ENCODE assay signal across 1 cellular context in the genomic region with DNA sequence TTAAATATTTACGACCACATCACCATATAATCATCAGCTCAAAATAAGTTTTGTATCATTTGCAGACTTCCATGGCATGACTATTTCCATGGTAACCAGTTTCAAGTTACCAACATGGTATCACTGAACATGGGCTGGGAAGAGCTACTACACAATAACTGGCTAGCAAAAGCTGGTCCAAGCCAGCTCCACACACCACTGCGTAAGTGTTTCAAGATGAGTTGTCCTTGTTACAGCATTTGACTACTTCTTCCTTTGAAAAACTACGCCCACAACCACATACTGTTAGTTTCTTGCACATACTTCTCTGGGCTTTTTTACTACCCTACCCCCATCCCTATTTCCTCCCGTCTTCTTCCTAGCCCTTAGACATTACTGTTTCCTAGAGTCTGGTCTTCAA.
TF ChIP-seq lines count a peak whose summit lies in the region.

No MANE protein-coding gene starts in this region.

TF ChIP-seq in GM12878, 131 proteins besides CTCF, POLR2A, EP300 and RAD21 (continued from another document and continues in another):
- TF ChIP-seq CREM (IDR thresholded peaks at IDR 0.05; ENCODE audit: low read depth) (peak; percentile 43; the same call in 1 of the 2 replicates), TCF12 (IDR thresholded peaks at IDR 0.05; ENCODE audit: low read depth, low read length) (no peak), NR2C1 (IDR thresholded peaks at IDR 0.05) (no peak), TARDBP (IDR thresholded peaks at IDR 0.05; ENCODE audit: borderline replicate concordance) (no peak), LARP7 (IDR thresholded peaks at IDR 0.05) (no peak), BCL11A (IDR thresholded peaks at IDR 0.05; ENCODE audit: low read depth, low read length) (peak; percentile 59), RB1 (IDR thresholded peaks at IDR 0.05; ENCODE audit: borderline replicate concordance) (no peak), RFX5 (IDR thresholded peaks at IDR 0.05; ENCODE audit: low read depth, low read length) (no peak), CREB1 (IDR thresholded peaks at IDR 0.05; ENCODE audit: low read depth) (peak; percentile 71; the same call in 1 of the 2 replicates), WRNIP1 (IDR thresholded peaks at IDR 0.05; ENCODE audit: borderline replicate concordance, low read depth, low read length) (no peak), SUPT20H (IDR thresholded peaks at IDR 0.05; ENCODE audit: borderline replicate concordance, control insufficient read depth, low read depth, low read length) (no peak), MTA2 (IDR thresholded peaks at IDR 0.05; ENCODE audit: low read depth) (peak; percentile 70; the same call in 1 of the 2 replicates), BRCA1 (IDR thresholded peaks at IDR 0.05; ENCODE audit: low read depth, low read length) (no peak), EGR1 (IDR thresholded peaks at IDR 0.05; ENCODE audit: borderline replicate concordance in 1 of 2, low read depth in 2 of 2, low read length in 2 of 2) (no peak), KAT2A (conservative IDR thresholded peaks at IDR 0.05; ENCODE audit: control insufficient read depth, low read depth, low read length) (no peak), ESRRA (IDR thresholded peaks at IDR 0.05; ENCODE audit: low read length) (no peak), TBL1XR1 (IDR thresholded peaks at IDR 0.05; ENCODE audit: low read depth, low read length) (peak; percentile 48; the same call in 1 of the 2 replicates), FOS (IDR thresholded peaks at IDR 0.05; ENCODE audit: borderline replicate concordance, extremely low read depth, insufficient read length) (no peak), ZNF274 (IDR thresholded peaks at IDR 0.05; ENCODE audit: insufficient read depth, insufficient read length) (no peak), SMAD1 (IDR thresholded peaks at IDR 0.05; ENCODE audit: low read depth, partially characterized antibody) (no peak), MXI1 (IDR thresholded peaks at IDR 0.05; ENCODE audit: low read depth, low read length) (no peak), ZNF622 (IDR thresholded peaks at IDR 0.05) (no peak), ASH2L (IDR thresholded peaks at IDR 0.05; ENCODE audit: borderline replicate concordance, low read depth) (no peak), NR2C2 (IDR thresholded peaks at IDR 0.05; ENCODE audit: borderline replicate concordance, control insufficient read depth, insufficient read length, low read depth) (no peak), ETV6 (conservative IDR thresholded peaks at IDR 0.05 in 1 of 2, IDR thresholded peaks at IDR 0.05 in 1 of 2; ENCODE audit: borderline replicate concordance in 1 of 2, low read depth in 1 of 2) (peak in 1 of 2 experiments; percentile 89; a peak in 2 of 4 replicates), ATF7 (IDR thresholded peaks at IDR 0.05; ENCODE audit: low read depth) (peak; percentile 85), SIN3A (IDR thresholded peaks at IDR 0.05; ENCODE audit: low read depth, low read length) (no peak)
- TF ChIP-seq, protein P1, sequence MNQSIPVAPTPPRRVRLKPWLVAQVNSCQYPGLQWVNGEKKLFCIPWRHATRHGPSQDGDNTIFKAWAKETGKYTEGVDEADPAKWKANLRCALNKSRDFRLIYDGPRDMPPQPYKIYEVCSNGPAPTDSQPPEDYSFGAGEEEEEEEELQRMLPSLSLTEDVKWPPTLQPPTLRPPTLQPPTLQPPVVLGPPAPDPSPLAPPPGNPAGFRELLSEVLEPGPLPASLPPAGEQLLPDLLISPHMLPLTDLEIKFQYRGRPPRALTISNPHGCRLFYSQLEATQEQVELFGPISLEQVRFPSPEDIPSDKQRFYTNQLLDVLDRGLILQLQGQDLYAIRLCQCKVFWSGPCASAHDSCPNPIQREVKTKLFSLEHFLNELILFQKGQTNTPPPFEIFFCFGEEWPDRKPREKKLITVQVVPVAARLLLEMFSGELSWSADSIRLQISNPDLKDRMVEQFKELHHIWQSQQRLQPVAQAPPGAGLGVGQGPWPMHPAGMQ (IDR thresholded peaks at IDR 0.05; ENCODE audit: borderline replicate concordance): no peak
- TF ChIP-seq, protein P2, sequence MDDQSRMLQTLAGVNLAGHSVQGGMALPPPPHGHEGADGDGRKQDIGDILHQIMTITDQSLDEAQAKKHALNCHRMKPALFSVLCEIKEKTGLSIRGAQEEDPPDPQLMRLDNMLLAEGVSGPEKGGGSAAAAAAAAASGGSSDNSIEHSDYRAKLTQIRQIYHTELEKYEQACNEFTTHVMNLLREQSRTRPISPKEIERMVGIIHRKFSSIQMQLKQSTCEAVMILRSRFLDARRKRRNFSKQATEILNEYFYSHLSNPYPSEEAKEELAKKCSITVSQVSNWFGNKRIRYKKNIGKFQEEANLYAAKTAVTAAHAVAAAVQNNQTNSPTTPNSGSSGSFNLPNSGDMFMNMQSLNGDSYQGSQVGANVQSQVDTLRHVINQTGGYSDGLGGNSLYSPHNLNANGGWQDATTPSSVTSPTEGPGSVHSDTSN (IDR thresholded peaks at IDR 0.05; ENCODE audit: insufficient replicate concordance, low read depth, low read length): no peak
- TF ChIP-seq, protein P3, sequence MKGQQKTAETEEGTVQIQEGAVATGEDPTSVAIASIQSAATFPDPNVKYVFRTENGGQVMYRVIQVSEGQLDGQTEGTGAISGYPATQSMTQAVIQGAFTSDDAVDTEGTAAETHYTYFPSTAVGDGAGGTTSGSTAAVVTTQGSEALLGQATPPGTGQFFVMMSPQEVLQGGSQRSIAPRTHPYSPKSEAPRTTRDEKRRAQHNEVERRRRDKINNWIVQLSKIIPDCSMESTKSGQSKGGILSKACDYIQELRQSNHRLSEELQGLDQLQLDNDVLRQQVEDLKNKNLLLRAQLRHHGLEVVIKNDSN (IDR thresholded peaks at IDR 0.05; ENCODE audit: borderline replicate concordance, extremely low read length, insufficient read depth, low read depth, low read length): no peak
- TF ChIP-seq, protein P4, sequence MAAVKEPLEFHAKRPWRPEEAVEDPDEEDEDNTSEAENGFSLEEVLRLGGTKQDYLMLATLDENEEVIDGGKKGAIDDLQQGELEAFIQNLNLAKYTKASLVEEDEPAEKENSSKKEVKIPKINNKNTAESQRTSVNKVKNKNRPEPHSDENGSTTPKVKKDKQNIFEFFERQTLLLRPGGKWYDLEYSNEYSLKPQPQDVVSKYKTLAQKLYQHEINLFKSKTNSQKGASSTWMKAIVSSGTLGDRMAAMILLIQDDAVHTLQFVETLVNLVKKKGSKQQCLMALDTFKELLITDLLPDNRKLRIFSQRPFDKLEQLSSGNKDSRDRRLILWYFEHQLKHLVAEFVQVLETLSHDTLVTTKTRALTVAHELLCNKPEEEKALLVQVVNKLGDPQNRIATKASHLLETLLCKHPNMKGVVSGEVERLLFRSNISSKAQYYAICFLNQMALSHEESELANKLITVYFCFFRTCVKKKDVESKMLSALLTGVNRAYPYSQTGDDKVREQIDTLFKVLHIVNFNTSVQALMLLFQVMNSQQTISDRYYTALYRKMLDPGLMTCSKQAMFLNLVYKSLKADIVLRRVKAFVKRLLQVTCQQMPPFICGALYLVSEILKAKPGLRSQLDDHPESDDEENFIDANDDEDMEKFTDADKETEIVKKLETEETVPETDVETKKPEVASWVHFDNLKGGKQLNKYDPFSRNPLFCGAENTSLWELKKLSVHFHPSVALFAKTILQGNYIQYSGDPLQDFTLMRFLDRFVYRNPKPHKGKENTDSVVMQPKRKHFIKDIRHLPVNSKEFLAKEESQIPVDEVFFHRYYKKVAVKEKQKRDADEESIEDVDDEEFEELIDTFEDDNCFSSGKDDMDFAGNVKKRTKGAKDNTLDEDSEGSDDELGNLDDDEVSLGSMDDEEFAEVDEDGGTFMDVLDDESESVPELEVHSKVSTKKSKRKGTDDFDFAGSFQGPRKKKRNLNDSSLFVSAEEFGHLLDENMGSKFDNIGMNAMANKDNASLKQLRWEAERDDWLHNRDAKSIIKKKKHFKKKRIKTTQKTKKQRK (IDR thresholded peaks at IDR 0.05; ENCODE audit: low read depth, low read length): no peak
- TF ChIP-seq, protein P5, sequence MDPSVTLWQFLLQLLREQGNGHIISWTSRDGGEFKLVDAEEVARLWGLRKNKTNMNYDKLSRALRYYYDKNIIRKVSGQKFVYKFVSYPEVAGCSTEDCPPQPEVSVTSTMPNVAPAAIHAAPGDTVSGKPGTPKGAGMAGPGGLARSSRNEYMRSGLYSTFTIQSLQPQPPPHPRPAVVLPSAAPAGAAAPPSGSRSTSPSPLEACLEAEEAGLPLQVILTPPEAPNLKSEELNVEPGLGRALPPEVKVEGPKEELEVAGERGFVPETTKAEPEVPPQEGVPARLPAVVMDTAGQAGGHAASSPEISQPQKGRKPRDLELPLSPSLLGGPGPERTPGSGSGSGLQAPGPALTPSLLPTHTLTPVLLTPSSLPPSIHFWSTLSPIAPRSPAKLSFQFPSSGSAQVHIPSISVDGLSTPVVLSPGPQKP (IDR thresholded peaks at IDR 0.05; ENCODE audit: low read depth, low read length): no peak
- TF ChIP-seq, protein P6, sequence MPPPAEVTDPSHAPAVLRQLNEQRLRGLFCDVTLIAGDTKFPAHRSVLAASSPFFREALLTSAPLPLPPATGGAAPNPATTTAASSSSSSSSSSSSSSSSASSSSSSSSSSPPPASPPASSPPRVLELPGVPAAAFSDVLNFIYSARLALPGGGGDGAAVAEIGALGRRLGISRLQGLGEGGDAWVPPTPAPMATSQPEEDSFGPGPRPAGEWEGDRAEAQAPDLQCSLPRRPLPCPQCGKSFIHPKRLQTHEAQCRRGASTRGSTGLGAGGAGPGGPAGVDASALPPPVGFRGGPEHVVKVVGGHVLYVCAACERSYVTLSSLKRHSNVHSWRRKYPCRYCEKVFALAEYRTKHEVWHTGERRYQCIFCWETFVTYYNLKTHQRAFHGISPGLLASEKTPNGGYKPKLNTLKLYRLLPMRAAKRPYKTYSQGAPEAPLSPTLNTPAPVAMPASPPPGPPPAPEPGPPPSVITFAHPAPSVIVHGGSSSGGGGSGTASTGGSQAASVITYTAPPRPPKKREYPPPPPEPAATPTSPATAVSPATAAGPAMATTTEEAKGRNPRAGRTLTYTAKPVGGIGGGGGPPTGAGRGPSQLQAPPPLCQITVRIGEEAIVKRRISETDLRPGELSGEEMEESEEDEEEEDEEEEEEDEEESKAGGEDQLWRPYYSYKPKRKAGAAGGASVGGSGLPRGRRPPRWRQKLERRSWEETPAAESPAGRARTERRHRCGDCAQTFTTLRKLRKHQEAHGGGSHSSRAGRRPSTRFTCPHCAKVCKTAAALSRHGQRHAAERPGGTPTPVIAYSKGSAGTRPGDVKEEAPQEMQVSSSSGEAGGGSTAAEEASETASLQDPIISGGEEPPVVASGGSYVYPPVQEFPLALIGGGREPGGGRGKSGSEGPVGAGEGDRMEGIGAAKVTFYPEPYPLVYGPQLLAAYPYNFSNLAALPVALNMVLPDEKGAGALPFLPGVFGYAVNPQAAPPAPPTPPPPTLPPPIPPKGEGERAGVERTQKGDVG (CRISPR knock-in tag; IDR thresholded peaks at IDR 0.05): no peak
- TF ChIP-seq, protein P7, sequence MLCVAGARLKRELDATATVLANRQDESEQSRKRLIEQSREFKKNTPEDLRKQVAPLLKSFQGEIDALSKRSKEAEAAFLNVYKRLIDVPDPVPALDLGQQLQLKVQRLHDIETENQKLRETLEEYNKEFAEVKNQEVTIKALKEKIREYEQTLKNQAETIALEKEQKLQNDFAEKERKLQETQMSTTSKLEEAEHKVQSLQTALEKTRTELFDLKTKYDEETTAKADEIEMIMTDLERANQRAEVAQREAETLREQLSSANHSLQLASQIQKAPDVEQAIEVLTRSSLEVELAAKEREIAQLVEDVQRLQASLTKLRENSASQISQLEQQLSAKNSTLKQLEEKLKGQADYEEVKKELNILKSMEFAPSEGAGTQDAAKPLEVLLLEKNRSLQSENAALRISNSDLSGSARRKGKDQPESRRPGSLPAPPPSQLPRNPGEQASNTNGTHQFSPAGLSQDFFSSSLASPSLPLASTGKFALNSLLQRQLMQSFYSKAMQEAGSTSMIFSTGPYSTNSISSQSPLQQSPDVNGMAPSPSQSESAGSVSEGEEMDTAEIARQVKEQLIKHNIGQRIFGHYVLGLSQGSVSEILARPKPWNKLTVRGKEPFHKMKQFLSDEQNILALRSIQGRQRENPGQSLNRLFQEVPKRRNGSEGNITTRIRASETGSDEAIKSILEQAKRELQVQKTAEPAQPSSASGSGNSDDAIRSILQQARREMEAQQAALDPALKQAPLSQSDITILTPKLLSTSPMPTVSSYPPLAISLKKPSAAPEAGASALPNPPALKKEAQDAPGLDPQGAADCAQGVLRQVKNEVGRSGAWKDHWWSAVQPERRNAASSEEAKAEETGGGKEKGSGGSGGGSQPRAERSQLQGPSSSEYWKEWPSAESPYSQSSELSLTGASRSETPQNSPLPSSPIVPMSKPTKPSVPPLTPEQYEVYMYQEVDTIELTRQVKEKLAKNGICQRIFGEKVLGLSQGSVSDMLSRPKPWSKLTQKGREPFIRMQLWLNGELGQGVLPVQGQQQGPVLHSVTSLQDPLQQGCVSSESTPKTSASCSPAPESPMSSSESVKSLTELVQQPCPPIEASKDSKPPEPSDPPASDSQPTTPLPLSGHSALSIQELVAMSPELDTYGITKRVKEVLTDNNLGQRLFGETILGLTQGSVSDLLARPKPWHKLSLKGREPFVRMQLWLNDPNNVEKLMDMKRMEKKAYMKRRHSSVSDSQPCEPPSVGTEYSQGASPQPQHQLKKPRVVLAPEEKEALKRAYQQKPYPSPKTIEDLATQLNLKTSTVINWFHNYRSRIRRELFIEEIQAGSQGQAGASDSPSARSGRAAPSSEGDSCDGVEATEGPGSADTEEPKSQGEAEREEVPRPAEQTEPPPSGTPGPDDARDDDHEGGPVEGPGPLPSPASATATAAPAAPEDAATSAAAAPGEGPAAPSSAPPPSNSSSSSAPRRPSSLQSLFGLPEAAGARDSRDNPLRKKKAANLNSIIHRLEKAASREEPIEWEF (IDR thresholded peaks at IDR 0.05; ENCODE audit: insufficient replicate concordance, low read depth, low read length): peak; percentile 63
- TF ChIP-seq, protein P8, sequence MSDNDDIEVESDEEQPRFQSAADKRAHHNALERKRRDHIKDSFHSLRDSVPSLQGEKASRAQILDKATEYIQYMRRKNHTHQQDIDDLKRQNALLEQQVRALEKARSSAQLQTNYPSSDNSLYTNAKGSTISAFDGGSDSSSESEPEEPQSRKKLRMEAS (IDR thresholded peaks at IDR 0.05; ENCODE audit: low read depth, low read length): no peak
- TF ChIP-seq, protein P9, sequence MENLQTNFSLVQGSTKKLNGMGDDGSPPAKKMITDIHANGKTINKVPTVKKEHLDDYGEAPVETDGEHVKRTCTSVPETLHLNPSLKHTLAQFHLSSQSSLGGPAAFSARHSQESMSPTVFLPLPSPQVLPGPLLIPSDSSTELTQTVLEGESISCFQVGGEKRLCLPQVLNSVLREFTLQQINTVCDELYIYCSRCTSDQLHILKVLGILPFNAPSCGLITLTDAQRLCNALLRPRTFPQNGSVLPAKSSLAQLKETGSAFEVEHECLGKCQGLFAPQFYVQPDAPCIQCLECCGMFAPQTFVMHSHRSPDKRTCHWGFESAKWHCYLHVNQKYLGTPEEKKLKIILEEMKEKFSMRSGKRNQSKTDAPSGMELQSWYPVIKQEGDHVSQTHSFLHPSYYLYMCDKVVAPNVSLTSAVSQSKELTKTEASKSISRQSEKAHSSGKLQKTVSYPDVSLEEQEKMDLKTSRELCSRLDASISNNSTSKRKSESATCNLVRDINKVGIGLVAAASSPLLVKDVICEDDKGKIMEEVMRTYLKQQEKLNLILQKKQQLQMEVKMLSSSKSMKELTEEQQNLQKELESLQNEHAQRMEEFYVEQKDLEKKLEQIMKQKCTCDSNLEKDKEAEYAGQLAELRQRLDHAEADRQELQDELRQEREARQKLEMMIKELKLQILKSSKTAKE (IDR thresholded peaks at IDR 0.05; ENCODE audit: low read depth, poor library complexity, severe bottlenecking): peak; percentile 28
- TF ChIP-seq, protein P10, sequence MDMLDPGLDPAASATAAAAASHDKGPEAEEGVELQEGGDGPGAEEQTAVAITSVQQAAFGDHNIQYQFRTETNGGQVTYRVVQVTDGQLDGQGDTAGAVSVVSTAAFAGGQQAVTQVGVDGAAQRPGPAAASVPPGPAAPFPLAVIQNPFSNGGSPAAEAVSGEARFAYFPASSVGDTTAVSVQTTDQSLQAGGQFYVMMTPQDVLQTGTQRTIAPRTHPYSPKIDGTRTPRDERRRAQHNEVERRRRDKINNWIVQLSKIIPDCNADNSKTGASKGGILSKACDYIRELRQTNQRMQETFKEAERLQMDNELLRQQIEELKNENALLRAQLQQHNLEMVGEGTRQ (IDR thresholded peaks at IDR 0.05; ENCODE audit: borderline replicate concordance, low read depth, low read length): no peak
